Comparison of ENCODE assay signal across 8 cellular contexts in the genomic region with DNA sequence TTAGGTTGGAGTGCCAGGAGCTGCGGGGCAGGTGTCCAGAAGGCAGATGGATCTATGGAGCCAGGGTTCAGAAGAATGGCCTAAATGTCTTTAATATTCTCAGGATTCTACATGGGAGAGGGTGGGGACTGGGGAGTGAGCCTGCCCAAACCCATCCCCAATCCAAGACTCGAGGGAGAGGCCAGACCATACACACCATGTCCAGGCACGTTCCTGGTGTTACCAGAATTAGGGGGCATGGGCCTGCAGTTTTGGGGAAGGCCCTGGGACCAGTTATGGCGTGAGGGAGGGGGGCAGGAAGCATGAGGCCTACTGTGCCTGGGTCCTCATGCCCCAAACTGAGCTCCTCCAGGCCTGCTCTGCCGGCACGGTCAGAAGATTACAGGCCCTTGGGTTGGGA. TPM values are rescaled to one million over a fixed set of nuclear protein-coding genes. Genes with fewer than 3 reads are reported as not detected.
A peak's percentile ranks its signal among the peaks of the same experiment; 100 is the strongest.
DNase-seq lines count a peak whose midpoint lies in the region; ATAC-seq and TF ChIP-seq lines count a peak whose summit lies in the region.

No MANE protein-coding gene starts in this region.

- H3K27ac Mint-ChIP-seq in CD8-positive, alpha-beta memory T cell = peak overlapping the region in 3 of 8 donors; percentile 57 to 93 (median 80)
- H3K27ac Mint-ChIP-seq in WTC11 = peak overlapping the region; percentile 69; the same call in 1 of the 2 replicates

- ATAC-seq in WTC11 = no peak
- ATAC-seq in GM18867 (IDR thresholded peaks at IDR 0.05; ENCODE audit: unreplicated experiment) = no peak

- H3K4me3 Mint-ChIP-seq in CD8-positive, alpha-beta memory T cell = peak overlapping the region in 6 of 7 donors; percentile 24 to 80 (median 68)
- peak overlapping the region; percentile 99 for H3K4me3 Mint-ChIP-seq in WTC11

- peaks cover 19 to 29% (median 22%) of the 10 kb centered on the region in 3 donors for H3K4me1 Mint-ChIP-seq in CD8-positive, alpha-beta memory T cell
- peaks cover 20% of the 10 kb centered on the region for H3K4me1 Mint-ChIP-seq in WTC11

- H3K4me1 ChIP-seq in CD8-positive, alpha-beta memory T cell (ENCODE audit: insufficient read depth, low read length) = peaks cover 20% of the 10 kb centered on the region

- no peak overlapping the region for H3K27ac ChIP-seq in CD8-positive, alpha-beta memory T cell (ENCODE audit: low read depth, low read length)

- DNase-seq in CD8-positive, alpha-beta memory T cell = no peak
- DNase-seq in WTC11 (ENCODE audit: low spot score) = no peak
- DNase-seq in fibroblast of the aortic adventitia (ENCODE audit: low read depth) = no peak
- DNase-seq in skeletal muscle cell (ENCODE audit: low read depth) = no peak
- DNase-seq in anterior cingulate cortex (lab: John Stamatoyannopoulos, UW) = no peak
- DNase-seq in NCI-H1048 (lab: John Stamatoyannopoulos, UW) = no peak
- no peak for DNase-seq in GM13977 (ENCODE audit: low spot score)

- no peak overlapping the region for H3K4me3 ChIP-seq in CD8-positive, alpha-beta memory T cell (ENCODE audit: low read length)
- H3K4me3 ChIP-seq in fibroblast of the aortic adventitia (ENCODE audit: low read depth, low read length) (peak overlapping the region; percentile 61), skeletal muscle cell (ENCODE audit: low read depth, low read length) (peak overlapping the region; percentile 98)

- POLR2A ChIA-PET in CD8-positive, alpha-beta memory T cell (lab: Charles Lee) = no interaction called here
- POLR2A ChIA-PET in WTC11 (lab: Charles Lee) = interaction anchor here (1.7 kb wide), 1 partner anchor 57 kb away, joined by 4 read pairs; the partner anchor contains the start of gene HASPIN

- in situ Hi-C loops in GM13977 (cut with MboI; ENCODE audit: low pct_unique_long_range_greater_than_20kb, low sequenced_read_pairs, unreplicated experiment) = loop anchor here (25.0 kb wide), 1 partner anchor 629 kb away; no protein-coding TSS in a partner anchor

- TF ChIP-seq CTCF in WTC11 (IDR thresholded peaks at IDR 0.05) (no peak), fibroblast of the aortic adventitia (IDR thresholded peaks at IDR 0.05; ENCODE audit: insufficient read depth, low read length) (no peak), GM13977 (IDR thresholded peaks at IDR 0.05; ENCODE audit: extremely low read depth, insufficient read depth, missing control alignments) (no peak)

- no peaks in the 10 kb centered on the region for H3K9me3 ChIP-seq in CD8-positive, alpha-beta memory T cell (ENCODE audit: low read length)

- H3K36me3 Mint-ChIP-seq in CD8-positive, alpha-beta memory T cell = peaks cover 0 to 17% (median 0%) of the 10 kb centered on the region in 3 donors
- H3K36me3 Mint-ChIP-seq in WTC11 = peaks cover 18% of the 10 kb centered on the region

- H3K27me3 ChIP-seq in CD8-positive, alpha-beta memory T cell (ENCODE audit: insufficient read depth, low read length, poor library complexity, severe bottlenecking) = no peaks in the 10 kb centered on the region

- CTCF ChIA-PET in CD8-positive, alpha-beta memory T cell (lab: Charles Lee) = interaction anchor here (1.4 kb wide), 1 partner anchor 30 kb away, joined by 4 read pairs; the partner anchor contains the start of genes CTNS and SHPK
- CTCF ChIA-PET in WTC11 (lab: Charles Lee) = interaction anchor here (0.8 to 3.2 kb wide), 3 partner anchors 17 to 25 kb away, joined by 3 to 20 read pairs (median 3); no protein-coding TSS in a partner anchor

- H3K27me3 Mint-ChIP-seq in CD8-positive, alpha-beta memory T cell = no peaks in the 10 kb centered on the region
- H3K27me3 Mint-ChIP-seq in WTC11 (ENCODE audit: low read depth) = no peaks in the 10 kb centered on the region

- H3K36me3 ChIP-seq in CD8-positive, alpha-beta memory T cell (ENCODE audit: insufficient read depth, low read length) = no peaks in the 10 kb centered on the region

- no peaks in the 10 kb centered on the region for H3K9me3 Mint-ChIP-seq in CD8-positive, alpha-beta memory T cell
- H3K9me3 Mint-ChIP-seq in WTC11 = no peaks in the 10 kb centered on the region

TF ChIP-seq in WTC11, 78 proteins besides CTCF, POLR2A, EP300 and RAD21:
- TF ChIP-seq, protein P1, sequence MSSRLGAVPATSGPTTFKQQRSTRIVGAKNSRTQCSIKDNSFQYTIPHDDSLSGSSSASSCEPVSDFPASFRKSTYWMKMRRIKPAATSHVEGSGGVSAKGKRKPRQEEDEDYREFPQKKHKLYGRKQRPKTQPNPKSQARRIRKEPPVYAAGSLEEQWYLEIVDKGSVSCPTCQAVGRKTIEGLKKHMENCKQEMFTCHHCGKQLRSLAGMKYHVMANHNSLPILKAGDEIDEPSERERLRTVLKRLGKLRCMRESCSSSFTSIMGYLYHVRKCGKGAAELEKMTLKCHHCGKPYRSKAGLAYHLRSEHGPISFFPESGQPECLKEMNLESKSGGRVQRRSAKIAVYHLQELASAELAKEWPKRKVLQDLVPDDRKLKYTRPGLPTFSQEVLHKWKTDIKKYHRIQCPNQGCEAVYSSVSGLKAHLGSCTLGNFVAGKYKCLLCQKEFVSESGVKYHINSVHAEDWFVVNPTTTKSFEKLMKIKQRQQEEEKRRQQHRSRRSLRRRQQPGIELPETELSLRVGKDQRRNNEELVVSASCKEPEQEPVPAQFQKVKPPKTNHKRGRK (CRISPR knock-in tag; IDR thresholded peaks at IDR 0.05; ENCODE audit: borderline replicate concordance) = no peak
- no peak for TF ChIP-seq OVOL2 (CRISPR knock-in tag; IDR thresholded peaks at IDR 0.05; ENCODE audit: borderline replicate concordance)
- TF ChIP-seq, protein P2, sequence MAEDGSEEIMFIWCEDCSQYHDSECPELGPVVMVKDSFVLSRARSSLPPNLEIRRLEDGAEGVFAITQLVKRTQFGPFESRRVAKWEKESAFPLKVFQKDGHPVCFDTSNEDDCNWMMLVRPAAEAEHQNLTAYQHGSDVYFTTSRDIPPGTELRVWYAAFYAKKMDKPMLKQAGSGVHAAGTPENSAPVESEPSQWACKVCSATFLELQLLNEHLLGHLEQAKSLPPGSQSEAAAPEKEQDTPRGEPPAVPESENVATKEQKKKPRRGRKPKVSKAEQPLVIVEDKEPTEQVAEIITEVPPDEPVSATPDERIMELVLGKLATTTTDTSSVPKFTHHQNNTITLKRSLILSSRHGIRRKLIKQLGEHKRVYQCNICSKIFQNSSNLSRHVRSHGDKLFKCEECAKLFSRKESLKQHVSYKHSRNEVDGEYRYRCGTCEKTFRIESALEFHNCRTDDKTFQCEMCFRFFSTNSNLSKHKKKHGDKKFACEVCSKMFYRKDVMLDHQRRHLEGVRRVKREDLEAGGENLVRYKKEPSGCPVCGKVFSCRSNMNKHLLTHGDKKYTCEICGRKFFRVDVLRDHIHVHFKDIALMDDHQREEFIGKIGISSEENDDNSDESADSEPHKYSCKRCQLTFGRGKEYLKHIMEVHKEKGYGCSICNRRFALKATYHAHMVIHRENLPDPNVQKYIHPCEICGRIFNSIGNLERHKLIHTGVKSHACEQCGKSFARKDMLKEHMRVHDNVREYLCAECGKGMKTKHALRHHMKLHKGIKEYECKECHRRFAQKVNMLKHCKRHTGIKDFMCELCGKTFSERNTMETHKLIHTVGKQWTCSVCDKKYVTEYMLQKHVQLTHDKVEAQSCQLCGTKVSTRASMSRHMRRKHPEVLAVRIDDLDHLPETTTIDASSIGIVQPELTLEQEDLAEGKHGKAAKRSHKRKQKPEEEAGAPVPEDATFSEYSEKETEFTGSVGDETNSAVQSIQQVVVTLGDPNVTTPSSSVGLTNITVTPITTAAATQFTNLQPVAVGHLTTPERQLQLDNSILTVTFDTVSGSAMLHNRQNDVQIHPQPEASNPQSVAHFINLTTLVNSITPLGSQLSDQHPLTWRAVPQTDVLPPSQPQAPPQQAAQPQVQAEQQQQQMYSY (CRISPR knock-in tag; IDR thresholded peaks at IDR 0.05) = no peak
- TF ChIP-seq IRF2 (CRISPR knock-in tag; IDR thresholded peaks at IDR 0.05; ENCODE audit: borderline replicate concordance, low read depth) = no peak
- TF ChIP-seq, protein P3, sequence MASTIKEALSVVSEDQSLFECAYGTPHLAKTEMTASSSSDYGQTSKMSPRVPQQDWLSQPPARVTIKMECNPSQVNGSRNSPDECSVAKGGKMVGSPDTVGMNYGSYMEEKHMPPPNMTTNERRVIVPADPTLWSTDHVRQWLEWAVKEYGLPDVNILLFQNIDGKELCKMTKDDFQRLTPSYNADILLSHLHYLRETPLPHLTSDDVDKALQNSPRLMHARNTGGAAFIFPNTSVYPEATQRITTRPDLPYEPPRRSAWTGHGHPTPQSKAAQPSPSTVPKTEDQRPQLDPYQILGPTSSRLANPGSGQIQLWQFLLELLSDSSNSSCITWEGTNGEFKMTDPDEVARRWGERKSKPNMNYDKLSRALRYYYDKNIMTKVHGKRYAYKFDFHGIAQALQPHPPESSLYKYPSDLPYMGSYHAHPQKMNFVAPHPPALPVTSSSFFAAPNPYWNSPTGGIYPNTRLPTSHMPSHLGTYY (CRISPR knock-in tag; IDR thresholded peaks at IDR 0.05) = no peak
- no peak for TF ChIP-seq JAZF1 (CRISPR knock-in tag; IDR thresholded peaks at IDR 0.05)
- no peak for TF ChIP-seq RORB (CRISPR knock-in tag; IDR thresholded peaks at IDR 0.05)
- TF ChIP-seq, protein P4, sequence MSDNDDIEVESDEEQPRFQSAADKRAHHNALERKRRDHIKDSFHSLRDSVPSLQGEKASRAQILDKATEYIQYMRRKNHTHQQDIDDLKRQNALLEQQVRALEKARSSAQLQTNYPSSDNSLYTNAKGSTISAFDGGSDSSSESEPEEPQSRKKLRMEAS (CRISPR knock-in tag; IDR thresholded peaks at IDR 0.05) = no peak
- TF ChIP-seq ETV6 (CRISPR knock-in tag; IDR thresholded peaks at IDR 0.05) = no peak

RNA-seq across cellular contexts. Expression of gene TAX1BP3, which starts 1.9 kb away (rescaled TPM):
- total RNA-seq in CD8-positive, alpha-beta memory T cell = 10 to 100 TPM; 23.4 to 26.0 TPM
- 38.9 TPM for polyA plus RNA-seq in CD8-positive, alpha-beta memory T cell
- 71.9 to 76.9 TPM (median 76.2 TPM) in 3 replicates for total RNA-seq in WTC11 (2021)
- total RNA-seq in fibroblast of the aortic adventitia (ENCODE audit: low replicate concordance) = 87.5 and 222 TPM in 2 replicates

RNA-seq across cellular contexts. Expression of gene EMC6, which starts 2.1 kb away (rescaled TPM):
- 100 to 1,000 TPM in 1 of 2 experiments, 10 to 100 TPM in 1; 95.1 to 103 TPM for total RNA-seq in CD8-positive, alpha-beta memory T cell
- 119 TPM for polyA plus RNA-seq in CD8-positive, alpha-beta memory T cell
- 81.2 to 89.7 TPM (median 86.0 TPM) in 3 replicates for total RNA-seq in WTC11 (2021)
- 17.9 TPM in 1 of 2 replicates, not detected in the other for total RNA-seq in fibroblast of the aortic adventitia (ENCODE audit: low replicate concordance)

RNA-seq across cellular contexts. Expression of gene P2RX5, which starts 29.4 kb away (rescaled TPM):
- total RNA-seq in CD8-positive, alpha-beta memory T cell = 10 to 100 TPM in 1 of 2 experiments, 1 to 10 TPM in 1; 9.8 to 12.0 TPM
- polyA plus RNA-seq in CD8-positive, alpha-beta memory T cell = 37.4 TPM
- 6.4 to 9.5 TPM (median 8.8 TPM) in 3 replicates for total RNA-seq in WTC11 (2021)
- 0.27 and 1.2 TPM in 2 replicates for total RNA-seq in fibroblast of the aortic adventitia (ENCODE audit: low replicate concordance)

RNA-seq across cellular contexts. Expression of gene CTNS, which starts 30.0 kb away (rescaled TPM):
- total RNA-seq in CD8-positive, alpha-beta memory T cell = 10 to 100 TPM; 33.3 to 35.5 TPM
- 7.7 TPM for polyA plus RNA-seq in CD8-positive, alpha-beta memory T cell
- 10.7 to 11.9 TPM (median 11.8 TPM) in 3 replicates for total RNA-seq in WTC11 (2021)
- total RNA-seq in fibroblast of the aortic adventitia (ENCODE audit: low replicate concordance) = 13.3 and 27.7 TPM in 2 replicates

RNA-seq across cellular contexts. Expression of gene SHPK, which starts 30.5 kb away (rescaled TPM):
- total RNA-seq in CD8-positive, alpha-beta memory T cell = 10 to 100 TPM; 17.0 to 17.1 TPM
- polyA plus RNA-seq in CD8-positive, alpha-beta memory T cell = 6.9 TPM
- total RNA-seq in WTC11 (2021) = 29.0 to 29.3 TPM (median 29.2 TPM) in 3 replicates
- total RNA-seq in fibroblast of the aortic adventitia (ENCODE audit: low replicate concordance) = 2.9 and 15.0 TPM in 2 replicates
